20 cellular contexts compared by ENCODE assay signal in the genomic region with DNA sequence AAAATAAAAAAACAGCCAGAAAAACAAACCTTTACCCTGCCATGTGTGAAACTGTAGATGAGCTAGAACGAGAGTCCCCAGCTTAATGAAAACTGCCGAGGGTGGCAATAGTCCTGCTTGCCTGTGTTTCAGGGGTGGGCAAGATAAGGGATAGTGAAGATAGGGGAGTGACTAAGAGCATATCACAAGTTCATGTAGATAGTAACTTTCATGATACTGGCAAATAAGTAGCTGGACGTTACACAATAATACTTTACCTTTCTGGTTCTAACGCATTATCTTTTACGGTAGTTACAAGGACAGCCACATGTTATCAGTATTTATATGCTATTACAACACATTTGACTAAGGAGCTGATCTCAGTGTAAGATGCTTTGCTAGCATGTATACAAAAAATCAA. TPM values are rescaled to one million over a fixed set of nuclear protein-coding genes. Genes with fewer than 3 reads are reported as not detected.
A peak's percentile ranks its signal among the peaks of the same experiment; 100 is the strongest.
DNase-seq lines count a peak whose midpoint lies in the region; ATAC-seq and TF ChIP-seq lines count a peak whose summit lies in the region.
"Had no signal": no experiment of that assay in that cellular context is flagged by ENCODE, and none has a peak within 500 bp of the region (broad histone marks: within the 10 kb centered on the region; RNA-seq: fewer than 3 reads in every experiment).

No MANE protein-coding gene starts in this region.

- DNase-seq in left ventricle myocardium inferior (no peak), heart left ventricle (no peak), amniotic epithelial cell (ENCODE audit: low read depth) (peak; percentile 51), type B pancreatic cell (ENCODE audit: extremely low spot score, unreplicated experiment) (no peak), foreskin fibroblast (no peak), BE2C (no peak)
- DNase-seq: C1 segment of cervical spinal cord, DMS 273 treated with DMSO at 0.1 percent for 48 hours, GF-D8, GM23248, HCEC 1CT, Karpas-422, NCI-H1417 treated with DMSO at 0.1 percent for 48 hours, NCI-H2171 treated with DMSO at 0.1 percent for 48 hours, NCI-H82, Peyer's patch had no signal

- peaks cover 29% of the 10 kb centered on the region for H3K4me1 Mint-ChIP-seq in type B pancreatic cell (ENCODE audit: unreplicated experiment)

- H3K27me3 ChIP-seq in left ventricle myocardium inferior (ENCODE audit: low read depth) (no peaks in the 10 kb centered on the region), heart left ventricle (no peaks in the 10 kb centered on the region), liver (ENCODE audit: control insufficient read depth in 4 of 4, insufficient read depth in 4 of 4, low read length in 3 of 4) (no peaks in the 10 kb centered on the region), BE2C (no peaks in the 10 kb centered on the region)
- H3K27me3 ChIP-seq: Peyer's patch had no signal

- WGBS in heart left ventricle, 4 donors, result 40 to 50% (median 43%) methylated on average over 5 of the region's 5 CpGs
- WGBS in liver, result 28% methylated on average over 5 of the region's 5 CpGs

- peaks cover 8% of the 10 kb centered on the region for H3K9me3 ChIP-seq in left ventricle myocardium inferior (replicated peaks)
- H3K9me3 ChIP-seq in heart left ventricle, result peaks cover 0 to 9% (median 0%) of the 10 kb centered on the region in 12 donors
- H3K9me3 ChIP-seq in liver (ENCODE audit: control insufficient read depth in 4 of 4, low read length in 3 of 4), result peaks cover 0 to 1% (median 0%) of the 10 kb centered on the region in 4 donors
- H3K9me3 ChIP-seq in BE2C, result no peaks in the 10 kb centered on the region
- H3K9me3 ChIP-seq: Peyer's patch had no signal

- peaks cover 25% of the 10 kb centered on the region for H3K36me3 Mint-ChIP-seq in type B pancreatic cell

- no peak overlapping the region for H3K9ac ChIP-seq in liver (ENCODE audit: low read depth in 1 of 2, low read length in 2 of 2)
- H3K9ac ChIP-seq: GM23248 had no signal

- TF ChIP-seq CTCF in left ventricle myocardium inferior (IDR thresholded peaks at IDR 0.05; ENCODE audit: borderline replicate concordance) (no peak), heart left ventricle (IDR thresholded peaks at IDR 0.05) (no peak), liver (IDR thresholded peaks at IDR 0.05; ENCODE audit: low read depth, low read length, missing input control) (no peak), type B pancreatic cell (conservative IDR thresholded peaks at IDR 0.05) (no peak), foreskin fibroblast (IDR thresholded peaks at IDR 0.05; ENCODE audit: low read depth, low read length) (no peak), BE2C (IDR thresholded peaks at IDR 0.05; ENCODE audit: low read depth, low read length) (no peak)

- H3K4me3 ChIP-seq in left ventricle myocardium inferior (no peak overlapping the region), heart left ventricle (no peak overlapping the region), liver (ENCODE audit: low read depth in 1 of 3, low read length in 3 of 3) (peak overlapping the region in 2 of 3 donors; percentile 10 to 43), foreskin fibroblast (ENCODE audit: low read depth in 1 of 2, low read length in 2 of 2) (no peak overlapping the region), BE2C (ENCODE audit: low read depth, low read length) (no peak overlapping the region)
- H3K4me3 ChIP-seq: GM23248, Peyer's patch, SK-N-MC had no signal

- intact Hi-C loops in left ventricle myocardium inferior (cut with micrococcal nuclease), result no loop called here
- intact Hi-C loops in heart left ventricle (cut with DNase I), result loop anchor here in 2 of 10 donors (5.0 to 10.0 kb wide), 2 partner anchors 174 to 241 kb away; no protein-coding TSS in a partner anchor

- ATAC-seq in heart left ventricle, result no peak
- no peak for ATAC-seq in GM19463 (IDR thresholded peaks at IDR 0.05; ENCODE audit: unreplicated experiment)
- ATAC-seq: Right ventricle myocardium inferior had no signal

- peak overlapping the region; percentile 5 for H3K27ac Mint-ChIP-seq in type B pancreatic cell

- no peak overlapping the region for H3K4me3 Mint-ChIP-seq in type B pancreatic cell

- H3K9me3 Mint-ChIP-seq in type B pancreatic cell, result no peaks in the 10 kb centered on the region

- TF ChIP-seq POLR2A in heart left ventricle (IDR thresholded peaks at IDR 0.05), result no peak

- H3K36me3 ChIP-seq in left ventricle myocardium inferior (peaks cover 8% of the 10 kb centered on the region), heart left ventricle (peaks cover 0 to 12% (median 0%) of the 10 kb centered on the region in 9 donors), liver (ENCODE audit: control insufficient read depth in 4 of 4, insufficient read depth in 3 of 4, low read depth in 1 of 4, low read length in 3 of 4) (no peaks in the 10 kb centered on the region), BE2C (no peaks in the 10 kb centered on the region; the same call in 1 of the 2 replicates)

- H3K4me1 ChIP-seq in left ventricle myocardium inferior (peaks cover 83% of the 10 kb centered on the region), heart left ventricle (peaks cover 2 to 77% (median 42%) of the 10 kb centered on the region in 12 donors), liver (ENCODE audit: control insufficient read depth in 4 of 4, insufficient read depth in 4 of 4, low read length in 3 of 4) (peaks cover 8 to 43% (median 30%) of the 10 kb centered on the region in 4 donors), BE2C (no peaks in the 10 kb centered on the region; the same call in 1 of the 2 replicates)

- no peak for TF ChIP-seq RAD21 in liver (IDR thresholded peaks at IDR 0.05)

- no peaks in the 10 kb centered on the region for H3K27me3 Mint-ChIP-seq in type B pancreatic cell

- H3K27ac ChIP-seq in left ventricle myocardium inferior (replicated peaks) (peak overlapping the region; percentile 15), heart left ventricle (peak overlapping the region in 3 of 12 donors; percentile 2 to 20 (median 14)), liver (ENCODE audit: low read depth in 1 of 2, low read length in 2 of 2) (peak overlapping the region; percentile 26 to 56)
- H3K27ac ChIP-seq: GM23248, Peyer's patch, SK-N-MC had no signal

TF ChIP-seq in liver, 16 proteins besides CTCF, POLR2A, EP300 and RAD21:
- peak in 1 of 2 donors; percentile 3 for TF ChIP-seq JUND (IDR thresholded peaks at IDR 0.05)
- TF ChIP-seq, protein P1, sequence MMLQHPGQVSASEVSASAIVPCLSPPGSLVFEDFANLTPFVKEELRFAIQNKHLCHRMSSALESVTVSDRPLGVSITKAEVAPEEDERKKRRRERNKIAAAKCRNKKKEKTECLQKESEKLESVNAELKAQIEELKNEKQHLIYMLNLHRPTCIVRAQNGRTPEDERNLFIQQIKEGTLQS (IDR thresholded peaks at IDR 0.05), result no peak
- TF ChIP-seq HNF4A (conservative IDR thresholded peaks at IDR 0.05), result peak in 1 of 2 donors; percentile 17

RNA-seq across cellular contexts. Expression of a gene that starts 5.8 kb away (rescaled TPM):
- 8.4 TPM for total RNA-seq in left ventricle myocardium inferior
- 10 to 100 TPM in 3 of 9 donors, 1 to 10 TPM in 6; 3.9 to 16.6 (median 9.6) TPM for total RNA-seq in heart left ventricle
- polyA plus RNA-seq in heart left ventricle, result 1 to 10 TPM; 2.5 to 2.6 TPM
- total RNA-seq in liver, result 1 to 10 TPM; 4.6 to 7.4 TPM
- 1 to 10 TPM; 3.1 TPM for polyA plus RNA-seq in liver
- total RNA-seq in type B pancreatic cell (ENCODE audit: low replicate concordance), result 18.4 and 18.6 TPM in 2 replicates
- polyA plus RNA-seq in BE2C (2012; ENCODE audit: insufficient read depth, insufficient read length, low read depth), result 4.8 TPM

RNA-seq across cellular contexts. Expression of a gene that starts 9.3 kb away (rescaled TPM):
- 56.4 TPM for total RNA-seq in left ventricle myocardium inferior
- 10 to 100 TPM; 15.4 to 98.9 (median 70.4) TPM for total RNA-seq in heart left ventricle
- polyA plus RNA-seq in heart left ventricle, result 10 to 100 TPM in 1 of 2 donors, 1 to 10 TPM in 1; 9.0 to 45.4 TPM
- 10 to 100 TPM; 49.9 to 79.1 TPM for total RNA-seq in liver
- polyA plus RNA-seq in liver, result 10 to 100 TPM; 36.8 to 52.5 TPM
- 67.7 and 78.5 TPM in 2 replicates for total RNA-seq in type B pancreatic cell (ENCODE audit: low replicate concordance)
- polyA plus RNA-seq in BE2C (2012; ENCODE audit: insufficient read depth, insufficient read length, low read depth), result 85.9 TPM

Comparison
In these comparisons a context has a peak if more than half of its experiments do, and no peak if none do; other contexts are left out.
1. H3K4me3 ChIP-seq: peak in liver (2 of 3); none in left ventricle myocardium inferior (single experiment), heart left ventricle (0 of 12), foreskin fibroblast (0 of 2) and BE2C (single experiment).